9 cellular contexts compared by ENCODE assay signal in the genomic region with DNA sequence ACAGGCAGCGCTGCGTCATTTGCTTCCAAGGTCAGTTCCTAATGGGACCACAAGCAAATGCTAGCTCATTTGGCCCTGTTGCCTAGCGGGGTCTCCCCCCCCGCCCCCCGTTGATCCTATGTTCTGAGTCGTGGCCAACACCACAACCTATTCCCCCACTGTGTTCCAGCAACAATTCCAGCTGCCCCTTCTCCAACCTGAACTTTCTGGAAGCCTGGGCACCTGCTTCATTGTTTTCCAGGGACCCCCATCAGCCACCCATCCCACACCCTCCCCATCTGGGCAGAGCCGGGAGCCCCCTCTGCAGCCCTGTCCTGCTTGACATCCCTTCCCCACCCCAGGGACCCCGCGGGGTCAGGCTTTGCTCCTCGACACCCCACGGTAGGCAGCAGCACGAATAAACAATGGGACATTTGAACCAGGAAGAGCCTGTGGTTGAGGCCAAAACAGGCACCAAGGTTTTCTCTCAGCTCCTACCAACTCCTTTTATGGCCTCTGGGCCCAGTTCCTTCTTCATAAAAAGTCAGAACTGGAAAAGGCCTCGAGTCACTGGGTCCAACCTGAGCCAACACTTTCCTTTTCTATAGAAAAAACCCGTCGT. TPM values are rescaled to one million over a fixed set of nuclear protein-coding genes. Genes with fewer than 3 reads are reported as not detected.
DNase-seq lines count a peak whose midpoint lies in the region; ATAC-seq and TF ChIP-seq lines count a peak whose summit lies in the region.
"Had no signal": no experiment of that assay in that cellular context is flagged by ENCODE, and none has a peak within 500 bp of the region (broad histone marks: within the 10 kb centered on the region; RNA-seq: fewer than 3 reads in every experiment).

No MANE protein-coding gene starts in this region.

- H2BK120ac ChIP-seq in neuronal stem cell (ENCODE audit: low read depth, low read length), result peak overlapping the region; percentile 93

- CTCF ChIA-PET in CD8-positive, alpha-beta T cell (lab: Charles Lee), result interaction anchor here (0.6 to 12.6 kb wide), 16 partner anchors 8 to 172 kb away, joined by 3 to 199 read pairs (median 4); partner anchors contain the start of gene PTMA

- H4K91ac ChIP-seq in neuronal stem cell (ENCODE audit: low read depth, low read length, poor library complexity), result peak overlapping the region; percentile 98

- WGBS in neuronal stem cell (ENCODE audit: extremely low coverage in 2 of 2, insufficient read length in 2 of 2, insufficient replicate concordance in 1 of 2), 2 donors, result no CpG with 5 or more reads among the region's 15 CpGs

- POLR2A ChIA-PET in CD8-positive, alpha-beta T cell (lab: Charles Lee), result interaction anchor here (0.6 to 4.2 kb wide), 8 partner anchors 47 to 149 kb away, joined by 3 to 38 read pairs (median 4); partner anchors contain the start of genes NCL and PTMA

- peak overlapping the region; percentile 90 for H2AK5ac ChIP-seq in neuronal stem cell (ENCODE audit: low read depth, low read length)

- H2BK5ac ChIP-seq in neuronal stem cell (ENCODE audit: low read length), result peak overlapping the region; percentile 91

- H3K4me3 ChIP-seq in CD8-positive, alpha-beta T cell (ENCODE audit: low read depth, low read length), result peak overlapping the region; percentile 55
- peak overlapping the region; percentile 53 for H3K4me3 ChIP-seq in epithelial cell of proximal tubule (ENCODE audit: low read depth, low read length)
- H3K4me3 ChIP-seq in neuronal stem cell (ENCODE audit: low read length in 2 of 2), result peak overlapping the region in 1 of 2 donors; percentile 56

- peak overlapping the region; percentile 60 for H3K27ac Mint-ChIP-seq in CD8-positive, alpha-beta T cell

- no peaks in the 10 kb centered on the region for H3K9me3 Mint-ChIP-seq in CD8-positive, alpha-beta T cell

- H3K9ac ChIP-seq in neuronal stem cell (ENCODE audit: low read depth, low read length, poor library complexity), result no peak overlapping the region

- H3K9me3 ChIP-seq in CD8-positive, alpha-beta T cell (ENCODE audit: low read length), result no peaks in the 10 kb centered on the region
- H3K9me3 ChIP-seq in neuronal stem cell (replicated peaks in 1 of 2; ENCODE audit: control insufficient read depth in 2 of 2, insufficient read depth in 1 of 2, low read depth in 1 of 2, low read length in 2 of 2), result no peaks in the 10 kb centered on the region

- peak overlapping the region; percentile 88 for H3K4me3 Mint-ChIP-seq in CD8-positive, alpha-beta T cell

- no peaks in the 10 kb centered on the region for H3K27me3 ChIP-seq in CD8-positive, alpha-beta T cell (ENCODE audit: insufficient read depth, low read length)
- no peaks in the 10 kb centered on the region for H3K27me3 ChIP-seq in neuronal stem cell (ENCODE audit: control insufficient read depth in 3 of 3, insufficient read depth in 3 of 3, low read depth in 1 of 3, low read length in 3 of 3)

- no peak for TF ChIP-seq CTCF in CD8-positive, alpha-beta T cell (IDR thresholded peaks at IDR 0.05)
- TF ChIP-seq CTCF in epithelial cell of proximal tubule (conservative IDR thresholded peaks at IDR 0.05; ENCODE audit: low read depth, low read length), result no peak

- ATAC-seq in CD8-positive, alpha-beta T cell, result no peak
- ATAC-seq in GM21786 (IDR thresholded peaks at IDR 0.05; ENCODE audit: unreplicated experiment) (peak; percentile 13), GM19035 (IDR thresholded peaks at IDR 0.05; ENCODE audit: unreplicated experiment) (no peak), GM19023 (IDR thresholded peaks at IDR 0.05; ENCODE audit: unreplicated experiment) (no peak)

- DNase-seq in CD8-positive, alpha-beta T cell, result no peak
- DNase-seq in SKM-1 (lab: John Stamatoyannopoulos, UW; ENCODE audit: unreplicated experiment) (peak; percentile 77), epithelial cell of proximal tubule (ENCODE audit: low read depth) (no peak), neuronal stem cell (ENCODE audit: low spot score) (no peak), occipital lobe (lab: John Stamatoyannopoulos, UW) (no peak)

- no peaks in the 10 kb centered on the region for H3K36me3 ChIP-seq in CD8-positive, alpha-beta T cell (ENCODE audit: insufficient read depth, low read length)
- no peaks in the 10 kb centered on the region for H3K36me3 ChIP-seq in neuronal stem cell (replicated peaks in 1 of 2; ENCODE audit: control insufficient read depth in 2 of 2, insufficient read depth in 2 of 2, low read length in 2 of 2)

- H3K18ac ChIP-seq in neuronal stem cell (ENCODE audit: low read length), result peak overlapping the region; percentile 96

- no peaks in the 10 kb centered on the region for H3K27me3 Mint-ChIP-seq in CD8-positive, alpha-beta T cell (ENCODE audit: low read depth)

- H4K8ac ChIP-seq in neuronal stem cell (ENCODE audit: low read depth, low read length), result no peak overlapping the region

- H3K4me1 ChIP-seq in CD8-positive, alpha-beta T cell (ENCODE audit: insufficient read depth, low read length), result peaks cover 16% of the 10 kb centered on the region
- peaks cover 29 to 33% of the 10 kb centered on the region in 2 donors for H3K4me1 ChIP-seq in neuronal stem cell (ENCODE audit: control insufficient read depth in 2 of 2, insufficient read depth in 1 of 2, low read depth in 1 of 2, low read length in 2 of 2)

- H2BK12ac ChIP-seq in neuronal stem cell (ENCODE audit: low read length), result peak overlapping the region; percentile 68

- intact Hi-C loops in CD8-positive, alpha-beta T cell (cut with DNase I, micrococcal nuclease), result loop anchor here in 1 of 2 experiments (2.0 to 5.0 kb wide), 2 partner anchors 50 to 174 kb away; partner anchors contain the start of gene COPS7B

- H2BK15ac ChIP-seq in neuronal stem cell (ENCODE audit: low read length), result peak overlapping the region; percentile 86

- H3K36me3 Mint-ChIP-seq in CD8-positive, alpha-beta T cell, result no peaks in the 10 kb centered on the region

- peaks cover 23% of the 10 kb centered on the region for H3K4me1 Mint-ChIP-seq in CD8-positive, alpha-beta T cell (ENCODE audit: low read depth)

- H3K4me2 ChIP-seq in neuronal stem cell (ENCODE audit: insufficient read depth, low read length, poor library complexity, severe bottlenecking), result peak overlapping the region; percentile 61

- no peak overlapping the region for H3K23ac ChIP-seq in neuronal stem cell (ENCODE audit: low read depth, low read length, poor library complexity)

- peak overlapping the region; percentile 96 for H2AFZ ChIP-seq in neuronal stem cell (ENCODE audit: low read length)

- H3K14ac ChIP-seq in neuronal stem cell (ENCODE audit: low read length), result no peak overlapping the region

- peak overlapping the region; percentile 17 for H3K27ac ChIP-seq in CD8-positive, alpha-beta T cell (ENCODE audit: low read depth, low read length)
- H3K27ac ChIP-seq in neuronal stem cell (replicated peaks; ENCODE audit: low read length), result peak overlapping the region; percentile 100

- no peaks in the 10 kb centered on the region for H3K79me1 ChIP-seq in neuronal stem cell (ENCODE audit: low read depth, low read length)

- peak overlapping the region; percentile 81 for H3K4ac ChIP-seq in neuronal stem cell (ENCODE audit: low read length)

RNA-seq across cellular contexts. Expression of gene TEX44, which starts 20.5 kb away (rescaled TPM):
- total RNA-seq in CD8-positive, alpha-beta T cell, result not detected
- total RNA-seq in epithelial cell of proximal tubule (not detected in 2 replicates), occipital lobe (not detected)
- not detected for polyA plus RNA-seq in neuronal stem cell (2013, experiment 1 of 2)
- not detected for polyA plus RNA-seq in neuronal stem cell (2013, experiment 2 of 2)
- total RNA-seq: M059J had no signal
